Comparison of ENCODE assay signal across 20 cellular contexts in the genomic region with DNA sequence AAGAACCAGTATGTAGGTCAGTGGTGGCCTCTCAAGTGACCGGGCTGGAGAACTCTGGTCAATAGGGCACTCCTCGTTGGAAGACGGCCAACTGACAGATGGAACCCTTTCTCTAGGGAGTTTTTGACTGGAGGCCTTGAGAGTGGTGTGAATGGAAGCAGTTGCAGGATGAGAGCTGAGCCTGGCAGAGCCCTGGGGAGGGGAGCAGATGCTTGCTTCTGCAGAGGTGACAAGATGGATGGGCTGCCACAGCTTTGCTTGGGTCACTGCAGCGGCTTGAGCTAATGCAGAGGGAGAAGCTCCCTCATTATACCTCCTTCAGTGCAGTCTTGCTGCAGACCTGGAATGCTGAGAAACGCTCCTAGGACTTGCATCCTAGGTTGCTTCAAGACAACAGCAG.
"Had no signal": no experiment of that assay in that cellular context is flagged by ENCODE, and none has a peak within 500 bp of the region (broad histone marks: within the 10 kb centered on the region; RNA-seq: fewer than 3 reads in every experiment).

No MANE protein-coding gene starts in this region.

- H3K27ac ChIP-seq: thyroid gland had no signal

- H3K27me3 ChIP-seq: thyroid gland had no signal

- DNase-seq: activated CD4-positive, alpha-beta memory T cell treated with anti-CD3 and anti-CD28 coated beads for 36 hours; activated CD4-positive, alpha-beta T cell treated with anti-CD3 and anti-CD28 coated beads for 36 hours; activated CD8-positive, alpha-beta memory T cell treated with anti-CD3 and anti-CD28 coated beads, Interleukin-2, amount 10 ng/mL, durations not matched to agents 7 days and 5 days; activated naive CD4-positive, alpha-beta T cell; activated naive CD8-positive, alpha-beta T cell treated with anti-CD3 and anti-CD28 coated beads for 36 hours; amniotic stem cell; caudate nucleus; foreskin melanocyte; hypothalamus; islet precursor cell; posterior cingulate gyrus; stimulated activated CD8-positive, alpha-beta memory T cell treated with anti-CD3 and anti-CD28 coated beads, Interleukin-4, amount 100 ng/mL, for 48 hours; stimulated activated naive CD4-positive, alpha-beta T cell; thyroid gland had no signal

- FAIRE-seq: colon, TTC549 had no signal

- H3K4me1 ChIP-seq: thyroid gland had no signal

- ATAC-seq: activated CD4-positive, alpha-beta T cell treated with anti-CD3 and anti-CD28 coated beads for 36 hours; activated CD8-positive, alpha-beta memory T cell treated with anti-CD3 and anti-CD28 coated beads, Interleukin-2, amount 10 ng/mL, durations not matched to agents 7 days and 5 days; left lobe of liver; natural killer cell treated with Interleukin-12 subunit alpha and Interleukin-12 subunit beta and Interleukin-15 and Interleukin-18, amount 100 ng/mL, for 72 hours; WTC11 had no signal

- H3K4me3 ChIP-seq: lung, thyroid gland had no signal

- H3K9me3 ChIP-seq: thyroid gland had no signal

- H3K36me3 ChIP-seq: thyroid gland had no signal
